In genomic region chr16:85554114-85554790, GRCh38 we compare ENCODE assay signal across 8 cellular contexts. TPM values are rescaled to one million over a fixed set of nuclear protein-coding genes. Genes with fewer than 3 reads are reported as not detected.
DNase-seq lines count a peak whose midpoint lies in the region; ATAC-seq and TF ChIP-seq lines count a peak whose summit lies in the region.

No MANE protein-coding gene starts in this region.

- peaks cover 7% of the 10 kb centered on the region; the same call in 1 of the 2 replicates for H3K27me3 ChIP-seq in HUES48 (ENCODE audit: control insufficient read depth, insufficient read depth, low read length)
- H3K27me3 ChIP-seq in trophoblast cell (ENCODE audit: insufficient read depth, low read length) = no peaks in the 10 kb centered on the region

- H3K9ac ChIP-seq in HUES48 (ENCODE audit: low read depth, low read length) (no peak overlapping the region), trophoblast cell (ENCODE audit: low read length) (peak overlapping the region; percentile 24)

- peak overlapping the region; percentile 84 for H3K18ac ChIP-seq in trophoblast cell (ENCODE audit: low read length)

- peaks cover 40% of the 10 kb centered on the region for H3K79me1 ChIP-seq in trophoblast cell (ENCODE audit: low read length)

- H3K36me3 ChIP-seq in HUES48 (ENCODE audit: control insufficient read depth, insufficient read depth, low read length) (no peaks in the 10 kb centered on the region), trophoblast cell (ENCODE audit: control insufficient read depth in 1 of 2, insufficient read depth in 2 of 2, low read length in 2 of 2) (no peaks in the 10 kb centered on the region)

- peak overlapping the region; percentile 99 for H3K4me3 Mint-ChIP-seq in type B pancreatic cell

- WGBS in trophoblast cell (ENCODE audit: extremely low coverage, insufficient coverage, insufficient read length) = no CpG with 5 or more reads among the region's 35 CpGs

- peak overlapping the region; percentile 54 for H2BK120ac ChIP-seq in trophoblast cell (ENCODE audit: insufficient read depth, low read length, poor library complexity)

- no peak for TF ChIP-seq CTCF in type B pancreatic cell (conservative IDR thresholded peaks at IDR 0.05)

- peak overlapping the region; percentile 11 for H2BK12ac ChIP-seq in trophoblast cell (ENCODE audit: low read length)

- no peaks in the 10 kb centered on the region for H3K9me3 ChIP-seq in HUES48 (ENCODE audit: control insufficient read depth, insufficient read depth, low read length)
- H3K9me3 ChIP-seq in trophoblast cell (ENCODE audit: insufficient read depth, low read depth, low read length) = peaks cover under 1% of the 10 kb centered on the region

- peaks cover 0 to 8% of the 10 kb centered on the region in 2 donors for H3K36me3 Mint-ChIP-seq in activated naive CD4-positive, alpha-beta T cell treated with anti-CD3 and anti-CD28 coated beads, Interleukin-2, amount 50 U/mL, for 72 hours
- H3K36me3 Mint-ChIP-seq in type B pancreatic cell = no peaks in the 10 kb centered on the region

- ATAC-seq in GM21360 (IDR thresholded peaks at IDR 0.05; ENCODE audit: unreplicated experiment) (peak; percentile 23), Right ventricle myocardium inferior (peak; percentile 66)
- ATAC-seq in activated naive CD4-positive, alpha-beta T cell treated with anti-CD3 and anti-CD28 coated beads, Interleukin-2, amount 50 U/mL, for 72 hours = peak; percentile 75 to 79

- no peak overlapping the region for H4K12ac ChIP-seq in trophoblast cell (ENCODE audit: low read depth, low read length)

- no peak overlapping the region for H3K14ac ChIP-seq in trophoblast cell (ENCODE audit: low read length)

- H3K27ac ChIP-seq in HUES48 (ENCODE audit: low read depth, low read length) (peak overlapping the region; percentile 75), trophoblast cell (ENCODE audit: low read depth, low read length) (peak overlapping the region; percentile 87)

- intact Hi-C loops in Right ventricle myocardium inferior (cut with DNase I) = loop anchor here (5.0 kb wide), 3 partner anchors 37 to 132 kb away; no protein-coding TSS in a partner anchor

- peak overlapping the region; percentile 13 for H4K8ac ChIP-seq in trophoblast cell (ENCODE audit: low read depth, low read length)

- no peaks in the 10 kb centered on the region for H3K9me3 Mint-ChIP-seq in activated naive CD4-positive, alpha-beta T cell treated with anti-CD3 and anti-CD28 coated beads, Interleukin-2, amount 50 U/mL, for 72 hours
- no peaks in the 10 kb centered on the region for H3K9me3 Mint-ChIP-seq in type B pancreatic cell

- H3K79me2 ChIP-seq in trophoblast cell (ENCODE audit: control insufficient read depth, insufficient read depth, low read length, poor library complexity) = peaks cover 18% of the 10 kb centered on the region

- H3K4me3 ChIP-seq in HUES48 (ENCODE audit: low read depth, low read length) (peak overlapping the region; percentile 57), trophoblast cell (ENCODE audit: low read depth, low read length) (peak overlapping the region; percentile 71)

- H3K4me1 ChIP-seq in HUES48 (ENCODE audit: control insufficient read depth, insufficient read depth, low read length) (peaks cover 41% of the 10 kb centered on the region), trophoblast cell (ENCODE audit: control insufficient read depth in 1 of 2, insufficient read depth in 2 of 2, low read length in 2 of 2) (peaks cover 4 to 17% of the 10 kb centered on the region in 2 experiments)

- no peaks in the 10 kb centered on the region for H3K27me3 Mint-ChIP-seq in type B pancreatic cell

- peak overlapping the region; percentile 98 for H4K91ac ChIP-seq in trophoblast cell (ENCODE audit: low read depth, low read length)

- no peak overlapping the region for H3K23ac ChIP-seq in trophoblast cell (ENCODE audit: low read length)

- no peak overlapping the region for H3K4ac ChIP-seq in trophoblast cell (ENCODE audit: low read depth, low read length)

- in situ Hi-C loops in SK-MEL-5 (cut with HindIII; ENCODE audit: low pct_unique_long_range_greater_than_20kb, low sequenced_read_pairs) = no loop called here

- peak; percentile 51 for DNase-seq in D341Med (ENCODE audit: low spot score)
- DNase-seq in SK-MEL-5 (ENCODE audit: low read depth, low spot score) = peak; percentile 89
- peak; percentile 63 to 81 for DNase-seq in activated naive CD4-positive, alpha-beta T cell treated with anti-CD3 and anti-CD28 coated beads, Interleukin-2, amount 50 U/mL, for 72 hours (ENCODE audit: low spot score in 2 of 2)
- DNase-seq in Right ventricle myocardium inferior (ENCODE audit: missing footprints) = peak; percentile 80
- DNase-seq in trophoblast cell = peak in 1 of 2 donors; percentile 62
- DNase-seq in type B pancreatic cell (ENCODE audit: extremely low spot score, unreplicated experiment) = no peak

- H3K4me1 Mint-ChIP-seq in type B pancreatic cell (ENCODE audit: unreplicated experiment) = peaks cover 33% of the 10 kb centered on the region

- H2AK5ac ChIP-seq in trophoblast cell (ENCODE audit: low read length) = no peak overlapping the region

- H3K4me2 ChIP-seq in trophoblast cell (ENCODE audit: low read length) = peak overlapping the region; percentile 96

- H2AFZ ChIP-seq in trophoblast cell (ENCODE audit: insufficient read depth, low read length, poor library complexity) = no peak overlapping the region

- peak overlapping the region; percentile 89 to 94 for H3K27ac Mint-ChIP-seq in activated naive CD4-positive, alpha-beta T cell treated with anti-CD3 and anti-CD28 coated beads, Interleukin-2, amount 50 U/mL, for 72 hours
- peak overlapping the region; percentile 96 for H3K27ac Mint-ChIP-seq in type B pancreatic cell

- peak overlapping the region; percentile 97 for H2BK5ac ChIP-seq in trophoblast cell (ENCODE audit: low read depth, low read length, poor library complexity)

RNA-seq across cellular contexts. Expression of gene GSE1, which starts 58.9 kb away (rescaled TPM):
- 4.5 and 5.8 TPM in 2 replicates for total RNA-seq in SK-MEL-5 (2014; rRNA removed; shearing (Covaris generic))
- 12.9 and 16.9 TPM in 2 replicates for polyA plus RNA-seq in SK-MEL-5 (2015; cell fraction: cytosol; rRNA removed)
- polyA plus RNA-seq in SK-MEL-5 (2015; cell fraction: nucleus; rRNA removed) = 19.2 and 19.9 TPM in 2 replicates
- 10 to 100 TPM; 18.5 to 27.9 TPM for total RNA-seq in activated naive CD4-positive, alpha-beta T cell treated with anti-CD3 and anti-CD28 coated beads, Interleukin-2, amount 50 U/mL, for 72 hours
- total RNA-seq in Right ventricle myocardium inferior = 28.9 TPM
- polyA plus RNA-seq in trophoblast cell (2013) = 175 and 188 TPM in 2 replicates
- total RNA-seq in type B pancreatic cell (ENCODE audit: low replicate concordance) = 101 and 112 TPM in 2 replicates

Comparison
In these comparisons a context has a peak if more than half of its experiments do, and no peak if none do; other contexts are left out.
1. ATAC-seq: peak in every context shown above with its lines; median percentile 77 in activated naive CD4-positive, alpha-beta T cell treated with anti-CD3 and anti-CD28 coated beads, Interleukin-2, amount 50 U/mL, for 72 hours; 66 in Right ventricle myocardium inferior; 23 in GM21360.